In the genomic region with DNA sequence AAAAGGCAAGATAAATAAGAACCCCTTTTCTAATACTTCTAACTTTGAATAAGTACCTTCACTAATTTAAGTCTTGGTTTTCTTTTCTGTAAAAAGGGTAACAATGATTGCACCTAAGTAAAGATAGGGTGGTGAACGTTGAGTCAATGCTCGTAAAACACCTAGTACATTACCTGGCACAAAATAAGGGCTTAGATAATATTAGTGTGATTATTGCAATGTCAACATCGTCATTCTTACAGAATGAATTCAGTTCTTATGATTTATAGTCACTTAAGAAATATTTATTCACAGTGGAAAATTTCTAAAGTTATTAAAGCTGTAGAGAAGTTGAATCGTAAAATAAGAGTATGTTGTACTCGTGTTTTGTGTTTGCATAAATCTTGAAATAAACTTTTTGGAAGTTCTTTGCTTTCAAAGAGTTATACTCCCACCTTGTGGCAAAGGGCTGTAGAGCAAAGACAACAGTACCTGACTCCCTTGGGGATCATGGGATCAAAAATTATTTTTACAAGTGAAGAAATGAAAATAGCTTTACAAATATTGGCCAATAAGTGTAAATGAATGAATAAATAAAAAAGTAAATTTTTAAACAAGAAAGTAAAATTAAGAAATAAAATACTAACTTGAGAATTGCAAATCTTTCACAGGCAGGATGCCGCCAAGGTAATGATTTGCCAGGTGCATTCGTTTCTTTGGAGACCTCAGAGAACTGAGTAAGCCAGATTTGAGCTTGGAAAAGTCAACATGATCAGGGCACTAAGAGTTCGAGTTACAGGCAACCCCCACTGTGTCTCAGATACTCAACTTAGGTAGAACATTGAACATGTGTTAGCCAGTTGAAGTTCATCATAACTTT, we compare ENCODE assay signal across 9 cellular contexts.
DNase-seq lines count a peak whose midpoint lies in the region; ATAC-seq and TF ChIP-seq lines count a peak whose summit lies in the region.
"Had no signal": no experiment of that assay in that cellular context is flagged by ENCODE, and none has a peak within 500 bp of the region (broad histone marks: within the 10 kb centered on the region; RNA-seq: fewer than 3 reads in every experiment).

No MANE protein-coding gene starts in this region.

- H3K27ac ChIP-seq in SK-N-SH (ENCODE audit: low read depth in 2 of 2, low read length in 1 of 2), result no peak overlapping the region
- H3K27ac ChIP-seq in foreskin keratinocyte, result no peak overlapping the region

- ATAC-seq in foreskin keratinocyte (peak; percentile 67), GM21576 (IDR thresholded peaks at IDR 0.05; ENCODE audit: unreplicated experiment) (no peak)

- H3K36me3 ChIP-seq in SK-N-SH (replicated peaks in 1 of 2; ENCODE audit: control insufficient read depth in 1 of 2, insufficient read depth in 2 of 2, low read length in 1 of 2), result no peaks in the 10 kb centered on the region

- TF ChIP-seq CTCF in LNCAP (IDR thresholded peaks at IDR 0.05) (peak; percentile 90), SK-N-SH (IDR thresholded peaks at IDR 0.05) (peak; percentile 99), foreskin keratinocyte (conservative IDR thresholded peaks at IDR 0.05) (peak; percentile 86), CD14-positive monocyte (IDR thresholded peaks at IDR 0.05) (no peak)

- 41% methylated on average over 8 of the region's 8 CpGs for WGBS in SK-N-SH (ENCODE audit: low lambda C conversion rate)

- H3K4me1 Mint-ChIP-seq in CD14-positive monocyte, result no peaks in the 10 kb centered on the region
- H3K4me1 Mint-ChIP-seq: naive B cell had no signal

- H3K4me2 ChIP-seq in SK-N-SH, result no peak overlapping the region

- no peak overlapping the region for H2AFZ ChIP-seq in SK-N-SH (ENCODE audit: low read depth)

- H3K9me3 Mint-ChIP-seq in CD14-positive monocyte, result no peaks in the 10 kb centered on the region

- no peaks in the 10 kb centered on the region for H4K20me1 ChIP-seq in SK-N-SH (ENCODE audit: insufficient read depth)

- intact Hi-C loops in CD14-positive monocyte (cut with micrococcal nuclease), result no loop called here

- DNase-seq in DMS79 treated with DMSO at 0.1 percent for 48 hours (lab: John Stamatoyannopoulos, UW), result peak; percentile 73
- peak; percentile 52 for DNase-seq in SK-N-SH
- peak in 1 of 2 donors; percentile 29 for DNase-seq in foreskin keratinocyte
- DNase-seq in ureter (ENCODE audit: low spot score), result peak; percentile 32
- no peak for DNase-seq in GF-D8 (lab: John Stamatoyannopoulos, UW)
- no peak for DNase-seq in CD14-positive monocyte (ENCODE audit: low spot score)
- DNase-seq: naive B cell had no signal

- H3K4me1 ChIP-seq in SK-N-SH (ENCODE audit: control insufficient read depth in 1 of 2, insufficient read depth in 2 of 2, low read depth in 1 of 2, low read length in 1 of 2) (peaks cover 0 to 3% of the 10 kb centered on the region in 2 experiments; a peak in 1 of 4 replicates), foreskin keratinocyte (no peaks in the 10 kb centered on the region)

- no peaks in the 10 kb centered on the region for H3K79me2 ChIP-seq in SK-N-SH (ENCODE audit: insufficient read depth)

- H3K4me3 Mint-ChIP-seq in CD14-positive monocyte, result no peak overlapping the region
- H3K4me3 Mint-ChIP-seq: naive B cell had no signal

- no peak overlapping the region for H3K27ac Mint-ChIP-seq in CD14-positive monocyte
- H3K27ac Mint-ChIP-seq: naive B cell had no signal

- POLR2A ChIA-PET in SK-N-SH (lab: Yijun Ruan, JAX), result no interaction called here

- TF ChIP-seq RAD21 in SK-N-SH (IDR thresholded peaks at IDR 0.05; ENCODE audit: low read length), result peak; percentile 93

- no peaks in the 10 kb centered on the region for H3K9me3 ChIP-seq in SK-N-SH

- no peak overlapping the region; a peak in 1 of 4 replicates for H3K4me3 ChIP-seq in SK-N-SH (ENCODE audit: low read depth in 2 of 2, low read length in 1 of 2)

- H3F3A ChIP-seq in SK-N-SH (replicated peaks; ENCODE audit: insufficient read depth), result no peaks in the 10 kb centered on the region

- no peaks in the 10 kb centered on the region for H3K27me3 Mint-ChIP-seq in CD14-positive monocyte (ENCODE audit: low read depth in 3 of 3)
- H3K27me3 Mint-ChIP-seq: naive B cell had no signal

- no peaks in the 10 kb centered on the region for H3K36me3 Mint-ChIP-seq in CD14-positive monocyte
- H3K36me3 Mint-ChIP-seq: naive B cell had no signal

- CTCF ChIA-PET in SK-N-SH (lab: Yijun Ruan, JAX), result interaction anchor here (0.6 to 6.0 kb wide), 62 partner anchors 9 to 1261 kb away, joined by 3 to 53 read pairs (median 4); no protein-coding TSS in a partner anchor

- no peak for TF ChIP-seq EP300 in SK-N-SH (IDR thresholded peaks at IDR 0.05; ENCODE audit: borderline replicate concordance in 1 of 2, low read depth in 1 of 2, low read length in 1 of 2)

- H3K27me3 ChIP-seq in SK-N-SH (ENCODE audit: insufficient read depth) (no peaks in the 10 kb centered on the region), foreskin keratinocyte (no peaks in the 10 kb centered on the region)

- no peaks in the 10 kb centered on the region for H3K9me2 ChIP-seq in SK-N-SH

- no peak overlapping the region for H3K9ac ChIP-seq in SK-N-SH

TF ChIP-seq in SK-N-SH, 30 proteins besides CTCF, POLR2A, EP300 and RAD21:
- TF ChIP-seq SMC3 (IDR thresholded peaks at IDR 0.05; ENCODE audit: low read depth, low read length) (peak; percentile 73), EZH2phosphoT487 (IDR thresholded peaks at IDR 0.05; ENCODE audit: borderline replicate concordance, low read depth) (no peak)
TF ChIP-seq in SK-N-SH: peak in this region for 1.

Comparison
In these comparisons a context has a peak if more than half of its experiments do, and no peak if none do; other contexts are left out.
1. DNase-seq: peak in DMS79 treated with DMSO at 0.1 percent for 48 hours (single experiment), SK-N-SH (single experiment) and ureter (single experiment); none in GF-D8 (single experiment) and CD14-positive monocyte (single experiment).